ENCODE assay signal across 31 cellular contexts in the genomic region with DNA sequence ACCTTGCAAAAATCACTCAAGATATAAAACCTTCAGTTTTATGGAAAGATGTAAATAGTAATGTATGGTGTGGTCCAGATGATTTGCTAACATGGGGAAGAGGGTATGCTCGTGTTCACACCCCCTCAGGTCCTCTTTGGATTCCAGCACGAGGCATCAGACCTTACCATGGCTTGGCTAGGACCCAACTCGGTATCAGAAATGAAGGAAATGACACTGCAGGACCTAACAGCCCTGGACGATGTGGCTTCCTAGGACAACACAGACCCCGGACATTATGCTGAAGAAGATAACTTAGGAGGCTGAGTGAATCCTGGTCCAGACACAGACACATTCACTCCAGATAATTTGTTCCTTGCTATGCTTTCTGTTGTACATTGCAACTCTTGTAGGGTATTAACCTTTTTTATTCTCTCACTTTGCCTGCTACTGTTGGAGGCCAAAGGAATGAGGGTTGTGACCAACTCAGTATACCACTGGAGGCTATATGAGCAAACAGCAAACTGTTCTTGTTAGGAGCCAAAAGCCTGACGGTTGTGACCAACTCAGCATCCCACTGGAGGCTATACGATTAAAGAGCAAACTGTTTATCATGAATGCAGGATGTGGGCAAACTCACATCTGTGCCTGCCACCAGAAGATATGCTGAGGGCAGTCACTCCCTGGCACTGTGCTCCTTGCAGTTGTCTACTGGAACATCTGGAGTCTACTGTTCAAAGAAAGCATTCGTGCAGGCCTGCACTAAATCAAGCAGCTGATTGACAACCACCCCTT.
"Had no signal": no experiment of that assay in that cellular context is flagged by ENCODE, and none has a peak within 500 bp of the region (broad histone marks: within the 10 kb centered on the region; RNA-seq: fewer than 3 reads in every experiment).

No MANE protein-coding gene starts in this region.

- ATAC-seq: foreskin keratinocyte; heart right ventricle; left colon; left ventricle myocardium superior; lower lobe of right lung; naive thymus-derived CD8-positive, alpha-beta T cell; sciatic nerve; stimulated activated naive CD8-positive, alpha-beta T cell treated with anti-CD3 and anti-CD28 coated beads, Interleukin-15, amount 100 ng/mL, for 72 hours; upper lobe of right lung had no signal

- H3K27ac ChIP-seq: epithelial cell of prostate, esophagus muscularis mucosa, foreskin keratinocyte, heart right ventricle, lower lobe of right lung, prostate gland, right atrium auricular region, suprapubic skin, transverse colon, upper lobe of right lung, uterus had no signal

- H3K27me3 ChIP-seq: esophagus muscularis mucosa, foreskin keratinocyte, heart right ventricle, right atrium auricular region, suprapubic skin, transverse colon, upper lobe of right lung, uterus had no signal

- H3K9me3 ChIP-seq: esophagus muscularis mucosa, heart right ventricle, lower lobe of right lung, prostate gland, right atrium auricular region, transverse colon, upper lobe of right lung, uterus had no signal

- DNase-seq: effector CD8-positive, alpha-beta T cell; endodermal cell; foreskin keratinocyte; glutamatergic neuron; heart right ventricle; hypothalamus; immature natural killer cell; islet precursor cell; kidney glomerular epithelial cell; left colon; left ventricle myocardium superior; lower lobe of right lung; naive thymus-derived CD8-positive, alpha-beta T cell; nephron progenitor cell; nucleus accumbens; stimulated activated CD4-positive, alpha-beta T cell treated with anti-CD3 and anti-CD28 coated beads, Interleukin-12 subunit alpha, Interleukin-12 subunit beta, amount 100 ng/mL, for 4 hours; stimulated activated CD4-positive, alpha-beta T cell treated with anti-CD3 and anti-CD28 coated beads, Interleukin-1b, Interleukin-23, amount 100 ng/mL, for 48 hours; stimulated activated CD4-positive, alpha-beta T cell treated with anti-CD3 and anti-CD28 coated beads, Interleukin-4, amount 100 ng/mL, for 1 hour; stimulated activated CD8-positive, alpha-beta memory T cell treated with anti-CD3 and anti-CD28 coated beads, Interleukin-4, amount 100 ng/mL, for 48 hours; stimulated activated naive CD4-positive, alpha-beta T cell; stimulated activated naive CD8-positive, alpha-beta T cell treated with anti-CD3 and anti-CD28 coated beads, Interleukin-15, amount 100 ng/mL, for 72 hours; transverse colon; upper lobe of right lung; uterus had no signal

- H3K4me1 ChIP-seq: esophagus muscularis mucosa, foreskin keratinocyte, heart right ventricle, lower lobe of right lung, prostate gland, right atrium auricular region, suprapubic skin, transverse colon, upper lobe of right lung, uterus had no signal

- H3K4me3 ChIP-seq: esophagus muscularis mucosa, heart right ventricle, lower lobe of right lung, prostate gland, right atrium auricular region, smooth muscle cell, suprapubic skin, transverse colon, upper lobe of right lung, uterus had no signal

- H3K4me2 ChIP-seq: smooth muscle cell had no signal

- H3K36me3 ChIP-seq: esophagus muscularis mucosa, heart right ventricle, lower lobe of right lung, prostate gland, right atrium auricular region, suprapubic skin, transverse colon, upper lobe of right lung, uterus had no signal
